Comparison of ENCODE assay signal across 8 cellular contexts in genomic region chr5:125412051-125412560, GRCh38.
DNase-seq lines count a peak whose midpoint lies in the region; ATAC-seq, FAIRE-seq and TF ChIP-seq lines count a peak whose summit lies in the region.

No MANE protein-coding gene starts in this region.

- TF ChIP-seq CTCF in BE2C (IDR thresholded peaks at IDR 0.05; ENCODE audit: low read depth, low read length) = peak; percentile 23
- TF ChIP-seq CTCF in keratinocyte (optimal IDR thresholded peaks at IDR 0.05 in 1 of 3, IDR thresholded peaks at IDR 0.05 in 1 of 3, conservative IDR thresholded peaks at IDR 0.05 in 1 of 3; ENCODE audit: extremely low read depth in 1 of 3, insufficient read depth in 2 of 3, low read length in 3 of 3) = peak in 2 of 3 experiments; percentile 27 to 29
- no peak for TF ChIP-seq CTCF in tibial artery (IDR thresholded peaks at IDR 0.05)

- H3K27ac ChIP-seq in keratinocyte (ENCODE audit: control insufficient read depth, insufficient read depth, low read length) = peak overlapping the region; percentile 97
- peak overlapping the region; percentile 14 to 47 for H3K27ac ChIP-seq in tibial artery

- H3K4me1 ChIP-seq in BE2C (peaks cover 39% of the 10 kb centered on the region), keratinocyte (ENCODE audit: control insufficient read depth, extremely low read depth, insufficient read depth, low read length) (peaks cover 46% of the 10 kb centered on the region), tibial artery (peaks cover 0 to 50% (median 29%) of the 10 kb centered on the region in 4 donors)

- peak overlapping the region; percentile 80 for H3K9ac ChIP-seq in keratinocyte (ENCODE audit: control insufficient read depth, extremely low read depth, insufficient read depth, low read length)

- peak; percentile 39 for DNase-seq in BE2C
- peak; percentile 41 for DNase-seq in astrocyte of the hippocampus (ENCODE audit: low read depth, low spot score)
- DNase-seq in keratinocyte (ENCODE audit: low read depth, low spot score) = no peak
- DNase-seq in tibial artery = no peak
- DNase-seq in activated CD4-positive, alpha-beta T cell treated with anti-CD3 and anti-CD28 coated beads, Interleukin-2, amount 50 U/mL, for 4 hours = no peak
- DNase-seq in SW480 (ENCODE audit: low spot score) = no peak

- no peaks in the 10 kb centered on the region for H4K20me1 ChIP-seq in keratinocyte (ENCODE audit: control insufficient read depth, extremely low read depth, insufficient read depth, low read length)

- H3K79me2 ChIP-seq in keratinocyte (ENCODE audit: control insufficient read depth, insufficient read depth, low read length) = no peaks in the 10 kb centered on the region

- FAIRE-seq in keratinocyte (lab: Jason Lieb, UNC) = peak; percentile 90

- no peaks in the 10 kb centered on the region for H3K27me3 ChIP-seq in BE2C
- H3K27me3 ChIP-seq in keratinocyte (ENCODE audit: control insufficient read depth, extremely low read depth, insufficient read depth, low read length) = no peaks in the 10 kb centered on the region
- no peaks in the 10 kb centered on the region for H3K27me3 ChIP-seq in tibial artery

- peak overlapping the region; percentile 4 for H3K4me3 ChIP-seq in BE2C (ENCODE audit: low read depth, low read length)
- H3K4me3 ChIP-seq in keratinocyte (ENCODE audit: control insufficient read depth in 2 of 3, extremely low read depth in 1 of 3, insufficient read depth in 2 of 3, low read depth in 1 of 3, low read length in 3 of 3) = peak overlapping the region in 2 of 3 experiments; percentile 60
- peak overlapping the region; percentile 27 to 42 for H3K4me3 ChIP-seq in tibial artery

- H3K9me3 ChIP-seq in BE2C = no peaks in the 10 kb centered on the region
- peaks cover 3% of the 10 kb centered on the region for H3K9me3 ChIP-seq in keratinocyte (ENCODE audit: control insufficient read depth, low read depth, low read length)
- H3K9me3 ChIP-seq in tibial artery = no peaks in the 10 kb centered on the region

- ATAC-seq in GM19452 (IDR thresholded peaks at IDR 0.05; ENCODE audit: unreplicated experiment) (peak; percentile 52), HG03439 (IDR thresholded peaks at IDR 0.05; ENCODE audit: unreplicated experiment) (peak; percentile 50)

- H3K9me1 ChIP-seq in keratinocyte (ENCODE audit: control insufficient read depth, extremely low read depth, insufficient read depth, low read length) = no peaks in the 10 kb centered on the region

- intact Hi-C loops in tibial artery (cut with DNase I; ENCODE audit: low total_unique reads) = no loop called here

- peak overlapping the region; percentile 93 for H3K4me2 ChIP-seq in keratinocyte (ENCODE audit: control insufficient read depth, extremely low read depth, insufficient read depth, low read depth, low read length)

- dilution Hi-C loops in keratinocyte (cut with MboI; ENCODE audit: extremely low pct_ligation_motif_present, low sequenced_read_pairs) = no loop called here

- H3K36me3 ChIP-seq in BE2C (no peaks in the 10 kb centered on the region), keratinocyte (ENCODE audit: control insufficient read depth in 2 of 2, extremely low read depth in 1 of 2, insufficient read depth in 2 of 2, low read length in 2 of 2) (no peaks in the 10 kb centered on the region), tibial artery (no peaks in the 10 kb centered on the region)

- peak overlapping the region; percentile 92 for H2AFZ ChIP-seq in keratinocyte (ENCODE audit: control insufficient read depth, low read length)

Comparison
In these comparisons a context has a peak if more than half of its experiments do, and no peak if none do; other contexts are left out.
1. DNase-seq: peak in BE2C (single experiment) and astrocyte of the hippocampus (single experiment); none in keratinocyte (single experiment), tibial artery (0 of 2), activated CD4-positive, alpha-beta T cell treated with anti-CD3 and anti-CD28 coated beads, Interleukin-2, amount 50 U/mL, for 4 hours (0 of 2) and SW480 (single experiment).
2. H3K4me3 ChIP-seq: peak in every context shown above with its lines; median percentile 60 in keratinocyte; 34 in tibial artery; 4 in BE2C.
3. CTCF ChIP-seq: peak in BE2C (single experiment) and keratinocyte (2 of 3); none in tibial artery (0 of 2).